21 cellular contexts compared by ENCODE assay signal in genomic region chr16:1518626-1519135, GRCh38. TPM values are rescaled to one million over a fixed set of nuclear protein-coding genes. Genes with fewer than 3 reads are reported as not detected.
DNase-seq lines count a peak whose midpoint lies in the region; ATAC-seq, FAIRE-seq and TF ChIP-seq lines count a peak whose summit lies in the region.
"Had no signal": no experiment of that assay in that cellular context is flagged by ENCODE, and none has a peak within 500 bp of the region (broad histone marks: within the 10 kb centered on the region; RNA-seq: fewer than 3 reads in every experiment).

No MANE protein-coding gene starts in this region.

- H3K4me1 Mint-ChIP-seq in neural crest cell = no peaks in the 10 kb centered on the region
- no peaks in the 10 kb centered on the region for H3K4me1 Mint-ChIP-seq in activated CD4-positive, alpha-beta memory T cell treated with anti-CD3 and anti-CD28 coated beads, Interleukin-2, amount 10 ng/mL, durations not matched to agents 7 days and 5 days
- H3K4me1 Mint-ChIP-seq: CD4-positive, CD25-positive, alpha-beta regulatory T cell had no signal

- CTCF ChIA-PET in activated CD4-positive, alpha-beta memory T cell treated with anti-CD3 and anti-CD28 coated beads, Interleukin-2, amount 10 ng/mL, durations not matched to agents 7 days and 5 days (lab: Charles Lee) = no interaction called here

- ATAC-seq in right cardiac atrium (peak; percentile 14 to 31), left ventricle myocardium superior (no peak), HG03135 (IDR thresholded peaks at IDR 0.05; ENCODE audit: unreplicated experiment) (no peak)

- intact Hi-C loops in right cardiac atrium (cut with DNase I) (no loop called here), left ventricle myocardium superior (cut with micrococcal nuclease) (no loop called here)

- 91% methylated on average over 16 of the region's 16 CpGs for WGBS in right cardiac atrium

- POLR2A ChIA-PET in activated CD4-positive, alpha-beta memory T cell treated with anti-CD3 and anti-CD28 coated beads, Interleukin-2, amount 10 ng/mL, durations not matched to agents 7 days and 5 days (lab: Charles Lee) = no interaction called here

- no peaks in the 10 kb centered on the region for H3K9me3 ChIP-seq in right cardiac atrium (ENCODE audit: control insufficient read depth, low read length)
- H3K9me3 ChIP-seq: BE2C had no signal

- DNase-seq in right cardiac atrium (peak in 1 of 3 donors; percentile 28), left ventricle myocardium superior (no peak), neural crest cell (ENCODE audit: low read depth, low spot score) (no peak), urothelium cell line (ENCODE audit: low spot score) (no peak)
- no peak for DNase-seq in activated CD4-positive, alpha-beta memory T cell treated with anti-CD3 and anti-CD28 coated beads, Interleukin-2, amount 10 ng/mL, durations not matched to agents 7 days and 5 days
- DNase-seq: BE2C; CD4-positive, CD25-positive, alpha-beta regulatory T cell; COR-L47; DMS 273 treated with DMSO at 0.1 percent for 48 hours; DND-41; H7; HFFc6; KG1; NCI-H1105 treated with DMSO at 0.1 percent for 48 hours; NCI-H1694; NCI-H2081 treated with DMSO at 0.1 percent for 48 hours; Peyer's patch had no signal

- no peak for TF ChIP-seq CTCF in neural crest cell (conservative IDR thresholded peaks at IDR 0.05)

- H3K9me3 Mint-ChIP-seq in neural crest cell = peaks cover 6% of the 10 kb centered on the region
- peaks cover 2% of the 10 kb centered on the region for H3K9me3 Mint-ChIP-seq in activated CD4-positive, alpha-beta memory T cell treated with anti-CD3 and anti-CD28 coated beads, Interleukin-2, amount 10 ng/mL, durations not matched to agents 7 days and 5 days
- H3K9me3 Mint-ChIP-seq: CD4-positive, CD25-positive, alpha-beta regulatory T cell had no signal

- no peak overlapping the region for H3K4me3 ChIP-seq in right cardiac atrium (ENCODE audit: low read length)
- H3K4me3 ChIP-seq: Peyer's patch had no signal

- peak; percentile 9 for FAIRE-seq in urothelium cell line (lab: Jason Lieb, UNC)

- peaks cover 7% of the 10 kb centered on the region for H3K36me3 Mint-ChIP-seq in neural crest cell (ENCODE audit: low read depth)
- H3K36me3 Mint-ChIP-seq in activated CD4-positive, alpha-beta memory T cell treated with anti-CD3 and anti-CD28 coated beads, Interleukin-2, amount 10 ng/mL, durations not matched to agents 7 days and 5 days (ENCODE audit: low read depth) = no peaks in the 10 kb centered on the region
- H3K36me3 Mint-ChIP-seq: CD4-positive, CD25-positive, alpha-beta regulatory T cell had no signal

- no peaks in the 10 kb centered on the region for H3K4me1 ChIP-seq in right cardiac atrium (ENCODE audit: control insufficient read depth, insufficient read depth, low read length)
- H3K4me1 ChIP-seq: BE2C, Peyer's patch had no signal

- H3K27me3 ChIP-seq in right cardiac atrium (ENCODE audit: control insufficient read depth, insufficient read depth) = no peaks in the 10 kb centered on the region
- H3K27me3 ChIP-seq: BE2C, Peyer's patch had no signal

- H3K27ac ChIP-seq in right cardiac atrium (ENCODE audit: low read length) = no peak overlapping the region
- H3K27ac ChIP-seq: Peyer's patch had no signal

- no peak overlapping the region for H3K4me3 Mint-ChIP-seq in neural crest cell
- H3K4me3 Mint-ChIP-seq in activated CD4-positive, alpha-beta memory T cell treated with anti-CD3 and anti-CD28 coated beads, Interleukin-2, amount 10 ng/mL, durations not matched to agents 7 days and 5 days = no peak overlapping the region
- H3K4me3 Mint-ChIP-seq: CD4-positive, CD25-positive, alpha-beta regulatory T cell; HFFc6 had no signal

- H3K27me3 Mint-ChIP-seq in neural crest cell (ENCODE audit: low read depth) = no peaks in the 10 kb centered on the region
- H3K27me3 Mint-ChIP-seq in activated CD4-positive, alpha-beta memory T cell treated with anti-CD3 and anti-CD28 coated beads, Interleukin-2, amount 10 ng/mL, durations not matched to agents 7 days and 5 days = no peaks in the 10 kb centered on the region
- H3K27me3 Mint-ChIP-seq: CD4-positive, CD25-positive, alpha-beta regulatory T cell had no signal

- H3K27ac Mint-ChIP-seq in neural crest cell (ENCODE audit: unreplicated experiment) = peak overlapping the region; percentile 62
- H3K27ac Mint-ChIP-seq in activated CD4-positive, alpha-beta memory T cell treated with anti-CD3 and anti-CD28 coated beads, Interleukin-2, amount 10 ng/mL, durations not matched to agents 7 days and 5 days = no peak overlapping the region
- H3K27ac Mint-ChIP-seq: CD4-positive, CD25-positive, alpha-beta regulatory T cell; HFFc6 had no signal

RNA-seq across cellular contexts. Expression of gene TMEM204, which starts 14.8 kb away (rescaled TPM):
- total RNA-seq in right cardiac atrium (10 to 100 TPM; 19.0 to 22.1 (median 20.9) TPM), left ventricle myocardium superior (28.8 TPM), neural crest cell (0.98 and 1.3 TPM in 2 replicates)
- polyA plus RNA-seq in right cardiac atrium = 32.2 TPM
- 10 to 100 TPM; 42.9 to 43.5 TPM for total RNA-seq in activated CD4-positive, alpha-beta memory T cell treated with anti-CD3 and anti-CD28 coated beads, Interleukin-2, amount 10 ng/mL, durations not matched to agents 7 days and 5 days
- total RNA-seq: A172, G401, NCI-H460 had no signal

RNA-seq across cellular contexts. Expression of gene TELO2, which starts 25.5 kb away (rescaled TPM):
- total RNA-seq in right cardiac atrium = 10 to 100 TPM; 21.2 to 29.2 (median 23.2) TPM
- polyA plus RNA-seq in right cardiac atrium = 24.6 TPM
- total RNA-seq in left ventricle myocardium superior = 21.6 TPM
- total RNA-seq in neural crest cell = 77.9 and 87.5 TPM in 2 replicates
- total RNA-seq in activated CD4-positive, alpha-beta memory T cell treated with anti-CD3 and anti-CD28 coated beads, Interleukin-2, amount 10 ng/mL, durations not matched to agents 7 days and 5 days = 10 to 100 TPM; 49.4 to 51.9 TPM

RNA-seq across cellular contexts. Expression of gene PTX4, which starts 29.9 kb away (rescaled TPM):
- under 1 TPM in 2 of 4 donors, not detected in 2; 0.18 to 0.28 TPM for total RNA-seq in right cardiac atrium
- 0.09 TPM for polyA plus RNA-seq in right cardiac atrium
- not detected for total RNA-seq in left ventricle myocardium superior
- 0.28 TPM in 1 of 2 replicates, not detected in the other for total RNA-seq in neural crest cell
- total RNA-seq in activated CD4-positive, alpha-beta memory T cell treated with anti-CD3 and anti-CD28 coated beads, Interleukin-2, amount 10 ng/mL, durations not matched to agents 7 days and 5 days = not detected
- total RNA-seq: A172; CD4-positive, CD25-positive, alpha-beta regulatory T cell; H7; Peyer's patch had no signal
- polyA plus RNA-seq: CD4-positive, CD25-positive, alpha-beta regulatory T cell had no signal

RNA-seq across cellular contexts. Expression of gene CLCN7, which starts 43.9 kb away (rescaled TPM):
- total RNA-seq in right cardiac atrium (10 to 100 TPM; 32.9 to 54.8 (median 49.0) TPM), left ventricle myocardium superior (53.2 TPM), neural crest cell (74.5 and 82.4 TPM in 2 replicates)
- 35.7 TPM for polyA plus RNA-seq in right cardiac atrium
- total RNA-seq in activated CD4-positive, alpha-beta memory T cell treated with anti-CD3 and anti-CD28 coated beads, Interleukin-2, amount 10 ng/mL, durations not matched to agents 7 days and 5 days = 10 to 100 TPM; 44.2 to 49.4 TPM

Comparison
In these comparisons a context has a peak if more than half of its experiments do, and no peak if none do; other contexts are left out.
1. ATAC-seq: peak in right cardiac atrium (2 of 2); none in left ventricle myocardium superior (single experiment) and HG03135 (single experiment).